11 cellular contexts compared by ENCODE assay signal in genomic region chr2:25131567-25132295, GRCh38. TPM values are rescaled to one million over a fixed set of nuclear protein-coding genes. Genes with fewer than 3 reads are reported as not detected.
A peak's percentile ranks its signal among the peaks of the same experiment; 100 is the strongest.
DNase-seq lines count a peak whose midpoint lies in the region; ATAC-seq, FAIRE-seq and TF ChIP-seq lines count a peak whose summit lies in the region.
"Had no signal": no experiment of that assay in that cellular context is flagged by ENCODE, and none has a peak within 500 bp of the region (broad histone marks: within the 10 kb centered on the region; RNA-seq: fewer than 3 reads in every experiment).

No MANE protein-coding gene starts in this region.

- no peak overlapping the region for H4K91ac ChIP-seq in H1 (replicated peaks; ENCODE audit: insufficient read length, low read length)

- peak overlapping the region in 1 of 10 donors; percentile 47 for H3K27ac Mint-ChIP-seq in naive thymus-derived CD8-positive, alpha-beta T cell

- no peak overlapping the region for H2BK15ac ChIP-seq in H1 (ENCODE audit: low read length)

- ATAC-seq in Right ventricle myocardium inferior (peak; percentile 37), aorta (ENCODE audit: low FRiP score) (peak; percentile 6), GM21390 (IDR thresholded peaks at IDR 0.05; ENCODE audit: unreplicated experiment) (no peak)
- peak; percentile 65 to 73 for ATAC-seq in naive thymus-derived CD8-positive, alpha-beta T cell

- H2AFZ ChIP-seq in H1 (ENCODE audit: low read length) = peak overlapping the region; percentile 80; the same call in 1 of the 2 replicates

- intact Hi-C loops in Right ventricle myocardium inferior (cut with DNase I) = loop anchor here (5.0 to 10.0 kb wide), 2 partner anchors 66 to 297 kb away; no protein-coding TSS in a partner anchor
- intact Hi-C loops in cardiac septum (cut with DNase I) = no loop called here
- intact Hi-C loops in aorta (cut with DNase I) = loop anchor here in 1 of 2 donors (5.0 kb wide), 1 partner anchor 89 kb away; the partner anchor contains the start of gene EFR3B
- intact Hi-C loops in testis (cut with DNase I; ENCODE audit: low total_unique reads) = no loop called here

- H3K4me1 ChIP-seq in H1 (replicated peaks in 1 of 4; ENCODE audit: control insufficient read depth in 3 of 4, insufficient read depth in 4 of 4, low read length in 3 of 4) (peaks cover 0 to 12% (median 7%) of the 10 kb centered on the region in 4 experiments; a peak in 6 of 7 replicates), aorta (ENCODE audit: control insufficient read depth in 1 of 2, insufficient read depth in 2 of 2, low read length in 2 of 2) (no peaks in the 10 kb centered on the region), testis (no peaks in the 10 kb centered on the region)
- H3K4me1 ChIP-seq: BE2C had no signal

- DNase-seq in Right ventricle myocardium inferior (ENCODE audit: missing footprints) = no peak
- no peak for DNase-seq in cardiac septum (ENCODE audit: low spot score)
- DNase-seq in H1 (ENCODE audit: low read depth in 1 of 2, low spot score in 2 of 2) = peak in 1 of 2 experiments; percentile 67
- DNase-seq in naive thymus-derived CD8-positive, alpha-beta T cell = peak in 5 of 10 donors; percentile 9 to 27 (median 18)
- DNase-seq in aorta = no peak
- DNase-seq in testis = no peak
- no peak for DNase-seq in mesenteric fat pad (ENCODE audit: low spot score)
- DNase-seq: BE2C, Kasumi-1 had no signal

- H4K20me1 ChIP-seq in H1 (replicated peaks in 1 of 2; ENCODE audit: control insufficient read depth in 1 of 2, insufficient read depth in 2 of 2, low read length in 2 of 2) = no peaks in the 10 kb centered on the region

- no peaks in the 10 kb centered on the region for H3K9me3 Mint-ChIP-seq in naive thymus-derived CD8-positive, alpha-beta T cell

- H2BK5ac ChIP-seq in H1 (ENCODE audit: low read depth, low read length) = no peak overlapping the region

- H3K27ac ChIP-seq in H1 (ENCODE audit: low read depth, low read length) = no peak overlapping the region
- H3K27ac ChIP-seq in aorta (ENCODE audit: low read depth in 1 of 2, low read length in 2 of 2) = no peak overlapping the region
- H3K27ac ChIP-seq in testis = no peak overlapping the region

- POLR2A ChIA-PET in H1 (lab: Charles Lee; ENCODE audit: partially characterized antibody) = interaction anchor here (1.1 to 2.8 kb wide), 3 partner anchors 20 to 161 kb away, joined by 3 to 11 read pairs (median 3); no protein-coding TSS in a partner anchor
- POLR2A ChIA-PET in naive thymus-derived CD8-positive, alpha-beta T cell (lab: Charles Lee) = interaction anchor here (0.5 kb wide), 1 partner anchor 794 kb away, joined by 5 read pairs; no protein-coding TSS in a partner anchor

- no peaks in the 10 kb centered on the region for H3K79me1 ChIP-seq in H1 (ENCODE audit: low read depth, low read length)

- H4K5ac ChIP-seq in H1 (ENCODE audit: insufficient read length, low read depth, low read length) = no peak overlapping the region

- no peak for TF ChIP-seq POLR2A in H1 (IDR thresholded peaks at IDR 0.05; ENCODE audit: control extremely low read depth in 1 of 2, low read depth in 2 of 2, low read length in 2 of 2)
- TF ChIP-seq POLR2A in testis (IDR thresholded peaks at IDR 0.05) = no peak

- WGBS in H1 (ENCODE audit: extremely low coverage in 1 of 2, insufficient coverage in 1 of 2, insufficient read length in 1 of 2, insufficient replicate concordance in 2 of 2, low coverage in 1 of 2, low lambda C conversion rate in 2 of 2, missing lambda C conversion rate in 1 of 2), 2 experiments = 9% methylated on average over 29 of the region's 53 CpGs; no CpG with 5 or more reads in 1 of the 2 experiments
- WGBS in aorta, 2 donors = 28 to 45% methylated on average over 44 to 53 of the region's 53 CpGs
- WGBS in testis, 2 donors = 25 to 26% methylated on average over 20 to 47 of the region's 53 CpGs

- no peak overlapping the region for H4K8ac ChIP-seq in H1 (ENCODE audit: extremely low read depth, insufficient read depth, low read length)

- no peak overlapping the region for H2AK5ac ChIP-seq in H1 (ENCODE audit: low read depth, low read length)

- H3K4me1 Mint-ChIP-seq in naive thymus-derived CD8-positive, alpha-beta T cell = peaks cover 13 to 32% (median 16%) of the 10 kb centered on the region in 4 donors

- H3K23ac ChIP-seq in H1 (ENCODE audit: insufficient read length) = no peak overlapping the region

- no peak overlapping the region for H3K56ac ChIP-seq in H1 (replicated peaks; ENCODE audit: insufficient read length, low read depth, low read length)

- no peak for TF ChIP-seq RAD21 in H1 (IDR thresholded peaks at IDR 0.05 in 1 of 2, conservative IDR thresholded peaks at IDR 0.05 in 1 of 2; ENCODE audit: low read depth in 2 of 2, low read length in 2 of 2)

- H3K9me3 ChIP-seq in H1 (ENCODE audit: insufficient read depth in 2 of 2, low read depth in 1 of 2, low read length in 1 of 2) = no peaks in the 10 kb centered on the region
- H3K9me3 ChIP-seq in aorta (ENCODE audit: control insufficient read depth, low read length) = no peaks in the 10 kb centered on the region
- no peaks in the 10 kb centered on the region for H3K9me3 ChIP-seq in testis
- H3K9me3 ChIP-seq: BE2C had no signal

- TF ChIP-seq EP300 in H1 (IDR thresholded peaks at IDR 0.05; ENCODE audit: borderline replicate concordance in 1 of 2, low read depth in 2 of 2, low read length in 2 of 2) = no peak

- peak overlapping the region; percentile 39 to 84 (median 74) for H3K4me3 Mint-ChIP-seq in naive thymus-derived CD8-positive, alpha-beta T cell

- FAIRE-seq in H1 (lab: Jason Lieb, UNC) = no peak
- FAIRE-seq: TTC549 had no signal

- H3K23me2 ChIP-seq in H1 (ENCODE audit: low read depth, low read length) = peaks cover 6% of the 10 kb centered on the region; the same call in 1 of the 2 replicates

- H3K4me3 ChIP-seq in H1 (ENCODE audit: extremely low read depth in 1 of 4, insufficient read depth in 2 of 4, low read depth in 3 of 4, low read length in 4 of 4) (peak overlapping the region; percentile 39 to 56 (median 49); a peak in 7 of 8 replicates), aorta (ENCODE audit: low read length in 2 of 2) (no peak overlapping the region), testis (peak overlapping the region in 1 of 2 donors; percentile 30)

- no peak for TF ChIP-seq CTCF in H1 (IDR thresholded peaks at IDR 0.05; ENCODE audit: control extremely low read depth in 1 of 3, insufficient read depth in 1 of 3, low read depth in 1 of 3, low read length in 3 of 3)
- no peak for TF ChIP-seq CTCF in testis (IDR thresholded peaks at IDR 0.05)

- peak overlapping the region; percentile 94 to 98 for H3K4me2 ChIP-seq in H1 (ENCODE audit: insufficient read depth in 1 of 2, low read depth in 2 of 2, low read length in 2 of 2)

- H3K36me3 Mint-ChIP-seq in naive thymus-derived CD8-positive, alpha-beta T cell = no peaks in the 10 kb centered on the region

- H3K36me3 ChIP-seq in H1 (ENCODE audit: control insufficient read depth in 2 of 4, insufficient read depth in 4 of 4, low read length in 3 of 4) = peaks cover 0 to 2% (median 0%) of the 10 kb centered on the region in 4 experiments; a peak in 1 of 8 replicates
- H3K36me3 ChIP-seq in aorta (ENCODE audit: control insufficient read depth in 1 of 2, insufficient read depth in 2 of 2, low read length in 1 of 2) = no peaks in the 10 kb centered on the region
- no peaks in the 10 kb centered on the region for H3K36me3 ChIP-seq in testis (ENCODE audit: low read depth, missing control alignments)
- H3K36me3 ChIP-seq: BE2C had no signal

- no peak overlapping the region for H3K9ac ChIP-seq in H1 (replicated peaks in 1 of 4; ENCODE audit: extremely low read depth in 1 of 4, low read depth in 3 of 4, low read length in 3 of 4)

- H3K27me3 Mint-ChIP-seq in naive thymus-derived CD8-positive, alpha-beta T cell = peaks cover 31 to 69% (median 51%) of the 10 kb centered on the region in 5 donors

- H3K27me3 ChIP-seq in H1 (replicated peaks in 1 of 4; ENCODE audit: control insufficient read depth in 3 of 4, extremely low read depth in 1 of 4, insufficient read depth in 3 of 4, low read length in 3 of 4) (peaks cover 2 to 32% (median 21%) of the 10 kb centered on the region in 4 experiments), aorta (ENCODE audit: control insufficient read depth in 1 of 2, insufficient read depth in 2 of 2, low read length in 1 of 2) (no peaks in the 10 kb centered on the region), testis (no peaks in the 10 kb centered on the region)
- H3K27me3 ChIP-seq: BE2C had no signal

- no peak overlapping the region; the same call in 1 of the 2 replicates for H3K18ac ChIP-seq in H1 (ENCODE audit: extremely low read depth, low read length)

- H2BK12ac ChIP-seq in H1 (ENCODE audit: low read depth, low read length) = no peak overlapping the region

- no peak overlapping the region for H2BK20ac ChIP-seq in H1 (ENCODE audit: low read length)

- H2BK120ac ChIP-seq in H1 (replicated peaks; ENCODE audit: low read depth, low read length) = no peak overlapping the region

- H3K79me2 ChIP-seq in H1 (ENCODE audit: control insufficient read depth in 1 of 2, insufficient read depth in 2 of 2, low read length in 2 of 2) = no peaks in the 10 kb centered on the region

- no peak overlapping the region for H3K14ac ChIP-seq in H1 (ENCODE audit: insufficient read length)

- H3K4ac ChIP-seq in H1 (replicated peaks; ENCODE audit: insufficient read length, low read depth, low read length) = no peak overlapping the region

- CTCF ChIA-PET in H1 (lab: Charles Lee; ENCODE audit: partially characterized antibody) = interaction anchor here (0.8 to 10.0 kb wide), 9 partner anchors 16 to 155 kb away, joined by 3 to 176 read pairs (median 3); no protein-coding TSS in a partner anchor

TF ChIP-seq in H1, 55 proteins besides CTCF, POLR2A, EP300 and RAD21 (continues in another document):
- TF ChIP-seq ASH2L (IDR thresholded peaks at IDR 0.05; ENCODE audit: low read length) = no peak
- no peak for TF ChIP-seq SP2 (IDR thresholded peaks at IDR 0.05; ENCODE audit: low read length)

RNA-seq across cellular contexts. Expression of gene POMC, which starts 36.6 kb away (rescaled TPM):
- total RNA-seq in Right ventricle myocardium inferior (9.1 TPM), cardiac septum (3.1 TPM), aorta (1 to 10 TPM; 1.2 to 1.4 TPM), testis (10 to 100 TPM; 55.7 to 77.2 TPM), mesenteric fat pad (3.4 TPM)
- 1.7 and 2.2 TPM in 2 replicates for total RNA-seq in H1 (2021; fragmentation: NEBNext Ultra II Directional; extraction: Animal tissue kit (Norgen Biotek cat#: 25700))
- polyA plus RNA-seq in H1 (2011; rRNA removed) (4.7 and 6.1 TPM in 2 replicates), aorta (1 to 10 TPM in 1 of 2 donors, under 1 TPM in 1; 0.38 to 4.5 TPM), testis (ENCODE audit: insufficient read depth, low read depth, low replicate concordance) (17.9 TPM)
- 4.8 TPM for polyA plus RNA-seq in H1 (2011; cell fraction: cytosol; rRNA removed)
- polyA plus RNA-seq in H1 (2011; cell fraction: nucleus; rRNA removed) = 4.0 TPM
- 2.5 to 3.1 TPM (median 3.0 TPM) in 3 of 4 replicates, not detected in the other for polyA plus RNA-seq in H1 (2012, experiment 1 of 2)
- polyA plus RNA-seq in H1 (2012, experiment 2 of 2) = 2.4 TPM
- polyA plus RNA-seq in H1 (2013, experiment 1 of 2) = 4.6 TPM
- polyA plus RNA-seq in H1 (2013, experiment 2 of 2) = 4.0 TPM
- polyA minus RNA-seq in H1 (2011; rRNA and poly(A)+ RNA removed) = 0.32 and 0.71 TPM in 2 replicates
- 3.2 TPM for polyA minus RNA-seq in H1 (2011; cell fraction: cytosol; rRNA and poly(A)+ RNA removed)
- polyA minus RNA-seq in H1 (2011; cell fraction: nucleus; rRNA and poly(A)+ RNA removed) = 1.7 TPM
- 1 to 10 TPM; 7.3 to 7.6 TPM for total RNA-seq in naive thymus-derived CD8-positive, alpha-beta T cell
- 10 to 100 TPM in 2 of 3 donors, 1 to 10 TPM in 1; 4.9 to 15.2 (median 13.0) TPM for polyA plus RNA-seq in naive thymus-derived CD8-positive, alpha-beta T cell

Comparison
In these comparisons a context has a peak if more than half of its experiments do, and no peak if none do; other contexts are left out.
1. H3K4me3 ChIP-seq: peak in H1 (4 of 4); none in aorta (0 of 2).